ENCODE assay signal across 25 cellular contexts in the genomic region with DNA sequence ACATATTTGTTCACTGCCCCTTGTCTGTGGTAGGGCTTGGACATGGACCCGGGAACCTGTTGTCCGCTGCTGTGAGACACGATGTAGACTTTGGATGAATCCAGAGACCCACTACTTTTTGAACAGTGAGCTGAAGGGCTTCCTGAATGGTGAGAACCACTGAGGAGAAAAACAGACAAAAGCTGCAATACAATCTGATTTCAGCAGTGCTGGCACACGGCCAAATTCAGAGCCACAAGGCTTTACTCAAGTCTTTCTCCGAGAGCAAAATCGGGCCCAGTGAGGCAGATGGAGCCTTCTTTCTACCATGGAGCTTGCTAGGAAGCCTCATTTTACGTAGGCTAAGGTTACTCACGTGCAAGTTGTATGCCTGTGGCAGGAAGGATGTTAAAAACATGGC.
A peak's percentile ranks its signal among the peaks of the same experiment; 100 is the strongest.
DNase-seq lines count a peak whose midpoint lies in the region; ATAC-seq and TF ChIP-seq lines count a peak whose summit lies in the region.
"Had no signal": no experiment of that assay in that cellular context is flagged by ENCODE, and none has a peak within 500 bp of the region (broad histone marks: within the 10 kb centered on the region; RNA-seq: fewer than 3 reads in every experiment).

No MANE protein-coding gene starts in this region.

- ATAC-seq in left lung (no peak), HG02623 (IDR thresholded peaks at IDR 0.05; ENCODE audit: unreplicated experiment) (no peak)
- ATAC-seq: gastrocnemius medialis; lower lobe of right lung; naive thymus-derived CD4-positive, alpha-beta T cell; PC-3 had no signal

- peaks cover 11% of the 10 kb centered on the region for H3K4me1 Mint-ChIP-seq in endodermal cell
- H3K4me1 Mint-ChIP-seq: naive thymus-derived CD4-positive, alpha-beta T cell had no signal

- no peaks in the 10 kb centered on the region for H3K27me3 Mint-ChIP-seq in endodermal cell (ENCODE audit: insufficient read depth)
- H3K27me3 Mint-ChIP-seq: progenitor cell of endocrine pancreas had no signal

- H3K9me3 ChIP-seq in endodermal cell (ENCODE audit: control insufficient read depth, low read length), result no peaks in the 10 kb centered on the region
- H3K9me3 ChIP-seq in left lung, result no peaks in the 10 kb centered on the region
- H3K9me3 ChIP-seq: gastrocnemius medialis, HAP-1, lower lobe of right lung, tibial nerve had no signal

- no peak overlapping the region for H3K4me3 Mint-ChIP-seq in endodermal cell
- H3K4me3 Mint-ChIP-seq: naive thymus-derived CD4-positive, alpha-beta T cell had no signal

- no peaks in the 10 kb centered on the region for H3K4me1 ChIP-seq in endodermal cell (ENCODE audit: control insufficient read depth, insufficient read depth, low read length)
- peaks cover 6 to 9% of the 10 kb centered on the region in 2 donors for H3K4me1 ChIP-seq in left lung

- 95 to 98% methylated on average over 8 of the region's 8 CpGs for WGBS in endodermal cell (ENCODE audit: insufficient coverage in 1 of 2, insufficient read length in 1 of 2), 2 experiments

- H3K36me3 Mint-ChIP-seq in endodermal cell (ENCODE audit: low read depth), result peaks cover 66% of the 10 kb centered on the region
- H3K36me3 Mint-ChIP-seq: naive thymus-derived CD4-positive, alpha-beta T cell had no signal

- H3K27ac Mint-ChIP-seq in endodermal cell, result peak overlapping the region; percentile 54
- H3K27ac Mint-ChIP-seq: naive thymus-derived CD4-positive, alpha-beta T cell; progenitor cell of endocrine pancreas had no signal

- peak; percentile 2 for DNase-seq in NCI-H1105 treated with DMSO at 0.1 percent for 48 hours (lab: John Stamatoyannopoulos, UW)
- no peak for DNase-seq in NCI-H1105 (lab: John Stamatoyannopoulos, UW)
- peak; percentile 18 for DNase-seq in NCI-H82 treated with DMSO at 0.1 percent for 48 hours (lab: John Stamatoyannopoulos, UW; ENCODE audit: unreplicated experiment)
- DNase-seq in endodermal cell, result no peak
- DNase-seq in posterior cingulate gyrus, result peak in 6 of 10 donors; percentile 25 to 90 (median 51)
- no peak for DNase-seq in left lung
- no peak for DNase-seq in OCI-M2 (lab: John Stamatoyannopoulos, UW; ENCODE audit: unreplicated experiment)
- DNase-seq: activated CD4-positive, alpha-beta T cell treated with anti-CD3 and anti-CD28 coated beads for 4 hours; activated CD8-positive, alpha-beta memory T cell treated with anti-CD3 and anti-CD28 coated beads, Interleukin-2, amount 50 U/mL, for 4 hours; activated effector memory CD4-positive, alpha-beta T cell treated with anti-CD3 and anti-CD28 coated beads, Interleukin-2, amount 50 U/mL, for 16 hours; amniotic stem cell; cortex of kidney; DND-41; gastrocnemius medialis; KG1; lower lobe of right lung; naive thymus-derived CD4-positive, alpha-beta T cell; PC-3; stimulated activated naive CD4-positive, alpha-beta T cell had no signal

- H3K36me3 ChIP-seq in endodermal cell (ENCODE audit: control insufficient read depth, insufficient read depth, low read length) (peaks cover 95% of the 10 kb centered on the region), left lung (peaks cover 0 to 50% of the 10 kb centered on the region in 2 donors)
- H3K36me3 ChIP-seq: gastrocnemius medialis, HAP-1 had no signal

- peak overlapping the region; percentile 21 for H3K27ac ChIP-seq in endodermal cell (ENCODE audit: low read depth, low read length)
- H3K27ac ChIP-seq in left lung, result no peak overlapping the region
- H3K27ac ChIP-seq: C4-2B, epithelial cell of prostate, gastrocnemius medialis, lower lobe of right lung had no signal

- no peak for TF ChIP-seq CTCF in endodermal cell (conservative IDR thresholded peaks at IDR 0.05)
- no peak for TF ChIP-seq CTCF in left lung (IDR thresholded peaks at IDR 0.05)

- H3K9ac ChIP-seq in endodermal cell (ENCODE audit: extremely low read depth, low read length, poor library complexity, severe bottlenecking), result no peak overlapping the region

- H3K27me3 ChIP-seq in endodermal cell (ENCODE audit: control insufficient read depth, insufficient read depth, low read length, poor library complexity, severe bottlenecking), result no peaks in the 10 kb centered on the region
- H3K27me3 ChIP-seq in left lung, result no peaks in the 10 kb centered on the region
- H3K27me3 ChIP-seq: gastrocnemius medialis, tibial nerve had no signal

- H3K4me3 ChIP-seq in endodermal cell (ENCODE audit: low read length), result no peak overlapping the region
- no peak overlapping the region for H3K4me3 ChIP-seq in left lung
- H3K4me3 ChIP-seq: gastrocnemius medialis, HAP-1, lower lobe of right lung had no signal

- intact Hi-C loops in posterior cingulate gyrus (cut with DNase I) (no loop called here), left lung (cut with DNase I) (no loop called here)

- no peaks in the 10 kb centered on the region for H3K9me3 Mint-ChIP-seq in endodermal cell
- H3K9me3 Mint-ChIP-seq: naive thymus-derived CD4-positive, alpha-beta T cell had no signal

Comparison
In these comparisons a context has a peak if more than half of its experiments do, and no peak if none do; other contexts are left out.
1. DNase-seq: peak in NCI-H1105 treated with DMSO at 0.1 percent for 48 hours (single experiment), NCI-H82 treated with DMSO at 0.1 percent for 48 hours (single experiment) and posterior cingulate gyrus (6 of 10); none in NCI-H1105 (single experiment), endodermal cell (single experiment), left lung (0 of 2) and OCI-M2 (single experiment).